Comparison of ENCODE assay signal across 8 cellular contexts in genomic region chr17:39196820-39197331, GRCh38. TPM values are rescaled to one million over a fixed set of nuclear protein-coding genes. Genes with fewer than 3 reads are reported as not detected.
DNase-seq lines count a peak whose midpoint lies in the region; ATAC-seq and TF ChIP-seq lines count a peak whose summit lies in the region.

No MANE protein-coding gene starts in this region.

- no peaks in the 10 kb centered on the region for H3K9me3 ChIP-seq in OCI-LY3 (ENCODE audit: insufficient read depth, low read length)

- H3K27me3 ChIP-seq in OCI-LY3 (ENCODE audit: low read depth, low read length) (no peaks in the 10 kb centered on the region), dorsolateral prefrontal cortex (no peaks in the 10 kb centered on the region)

- no peaks in the 10 kb centered on the region for H3K9me3 Mint-ChIP-seq in naive B cell

- H3K36me3 Mint-ChIP-seq in naive B cell, result no peaks in the 10 kb centered on the region

- H3K4me2 ChIP-seq in OCI-LY3 (ENCODE audit: low read length), result peak overlapping the region; percentile 99

- no peak for TF ChIP-seq CTCF in OCI-LY3 (IDR thresholded peaks at IDR 0.05; ENCODE audit: low read depth, low read length)
- no peak for TF ChIP-seq CTCF in dorsolateral prefrontal cortex (IDR thresholded peaks at IDR 0.05 in 54 of 56, conservative IDR thresholded peaks at IDR 0.05 in 2 of 56; ENCODE audit: low read depth in 1 of 56, partially characterized antibody in 56 of 56)

- H3K4me3 ChIP-seq in OCI-LY3 (ENCODE audit: low read length) (peak overlapping the region; percentile 79), dorsolateral prefrontal cortex (peak overlapping the region; percentile 68 to 98 (median 91))

- H3K27me3 Mint-ChIP-seq in naive B cell, result no peaks in the 10 kb centered on the region

- intact Hi-C loops in dorsolateral prefrontal cortex (cut with DNase I), result loop anchor here (5.0 kb wide), 2 partner anchors 45 to 265 kb away; partner anchors contain the start of genes CDK12 (in 1 of the 2) and PLXDC1 (in 1 of the 2)

- no peak for ATAC-seq in naive B cell (ENCODE audit: low read depth in 2 of 2)
- no peak for ATAC-seq in GM19328 (IDR thresholded peaks at IDR 0.05; ENCODE audit: unreplicated experiment)

- peak overlapping the region; percentile 74 to 99 (median 90) for H3K4me3 Mint-ChIP-seq in naive B cell

- DNase-seq in activated CD8-positive, alpha-beta memory T cell treated with anti-CD3 and anti-CD28 coated beads, Interleukin-2, amount 50 U/mL, for 4 hours, result peak; percentile 30
- no peak for DNase-seq in activated CD8-positive, alpha-beta memory T cell treated with anti-CD3 and anti-CD28 coated beads for 24 hours
- DNase-seq in dorsolateral prefrontal cortex (peak in 1 of 10 donors; percentile 41), naive B cell (no peak), NCI-H2029 (lab: John Stamatoyannopoulos, UW) (no peak)
- DNase-seq in activated CD4-positive, CD25-positive, alpha-beta regulatory T cell (lab: John Stamatoyannopoulos, UW), result no peak

- peaks cover 27% of the 10 kb centered on the region for H3K4me1 ChIP-seq in OCI-LY3 (ENCODE audit: low read length)

- H3K79me2 ChIP-seq in OCI-LY3 (ENCODE audit: low read length), result peaks cover 32% of the 10 kb centered on the region

- no peaks in the 10 kb centered on the region for H4K20me1 ChIP-seq in OCI-LY3 (ENCODE audit: insufficient read depth, low read length)

- no peak overlapping the region for H2AFZ ChIP-seq in OCI-LY3 (ENCODE audit: low read depth, low read length)

- H3K9ac ChIP-seq in OCI-LY3 (ENCODE audit: low read length), result peak overlapping the region; percentile 64

- peaks cover 31 to 55% (median 50%) of the 10 kb centered on the region in 3 donors for H3K4me1 Mint-ChIP-seq in naive B cell

- peaks cover 12% of the 10 kb centered on the region for H3K36me3 ChIP-seq in OCI-LY3 (replicated peaks; ENCODE audit: low read depth, low read length)

- H3K27ac ChIP-seq in OCI-LY3 (ENCODE audit: low read length) (no peak overlapping the region), dorsolateral prefrontal cortex (peak overlapping the region in 57 of 59 donors; percentile 34 to 100 (median 97))

- no peak overlapping the region for H3K27ac Mint-ChIP-seq in naive B cell

RNA-seq across cellular contexts. Expression of gene CACNB1, which starts 0.6 kb away (rescaled TPM):
- total RNA-seq in dorsolateral prefrontal cortex, result 100 to 1,000 TPM in 63 of 120 experiments, 10 to 100 TPM in 57; 43.6 to 155 (median 101) TPM
- under 1 TPM in 2 of 6 donors, not detected in 4; 0.09 to 0.32 TPM for polyA plus RNA-seq in naive B cell (ENCODE audit: low read depth in 6 of 6)

RNA-seq across cellular contexts. Expression of gene RPL19, which starts 3.2 kb away (rescaled TPM):
- total RNA-seq in dorsolateral prefrontal cortex, result 100 to 1,000 TPM; 415 to 719 (median 536) TPM
- polyA plus RNA-seq in naive B cell (ENCODE audit: low read depth in 6 of 6), result 1,000 to 10,000 TPM; 2,219 to 3,415 (median 2,883) TPM

RNA-seq across cellular contexts. Expression of gene STAC2, which starts 28.9 kb away (rescaled TPM):
- 100 to 1,000 TPM in 2 of 120 experiments, 10 to 100 TPM in 118; 16.2 to 113 (median 58.6) TPM for total RNA-seq in dorsolateral prefrontal cortex
- not detected for polyA plus RNA-seq in naive B cell (ENCODE audit: low read depth in 6 of 6)

RNA-seq across cellular contexts. Expression of gene ARL5C, which starts 30.9 kb away (rescaled TPM):
- total RNA-seq in dorsolateral prefrontal cortex, result 1 to 10 TPM in 37 of 120 experiments, under 1 TPM in 58, not detected in 25; 0.18 to 2.6 (median 0.79) TPM
- polyA plus RNA-seq in naive B cell (ENCODE audit: low read depth in 6 of 6), result not detected

RNA-seq across cellular contexts. Expression of gene PLXDC1, which starts 45.4 kb away (rescaled TPM):
- total RNA-seq in dorsolateral prefrontal cortex, result 10 to 100 TPM; 16.5 to 57.0 (median 33.4) TPM
- not detected for polyA plus RNA-seq in naive B cell (ENCODE audit: low read depth in 6 of 6)
